ENCODE assay signal across 27 cellular contexts in genomic region chr21:19501115-19501514, GRCh38.
"Had no signal": no experiment of that assay in that cellular context is flagged by ENCODE, and none has a peak within 500 bp of the region (broad histone marks: within the 10 kb centered on the region; RNA-seq: fewer than 3 reads in every experiment).

No MANE protein-coding gene starts in this region.

- H3K4me1 Mint-ChIP-seq: naive thymus-derived CD8-positive, alpha-beta T cell; nephron; neural progenitor cell; stimulated activated effector memory CD8-positive, alpha-beta T cell treated with anti-CD3 and anti-CD28 coated beads, Interleukin-12 subunit alpha, Interleukin-12 subunit beta, amount 100 ng/mL, for 72 hours; stimulated activated naive B cell treated with anti-CD40 and anti-IgM and Interleukin-4, amounts not matched to agents 10 μg/mL and 1 μg/mL and 100 μg/mL, for 72 hours had no signal

- H3K9ac ChIP-seq: neural progenitor cell, parathyroid adenoma had no signal

- DNase-seq: naive thymus-derived CD8-positive, alpha-beta T cell; occipital lobe; ovary; posterior cingulate gyrus; psoas muscle; right cardiac atrium; right lobe of liver; sigmoid colon; small intestine; stimulated activated CD4-positive, alpha-beta T cell treated with anti-CD3 and anti-CD28 coated beads, Interleukin-15, amount 100 ng/mL, for 24 hours; stimulated activated CD4-positive, alpha-beta T cell treated with anti-CD3 and anti-CD28 coated beads, Interleukin-2, amount 100 ng/mL, for 24 hours; stimulated activated CD4-positive, alpha-beta T cell treated with anti-CD3 and anti-CD28 coated beads, Interleukin-2, amount 100 ng/mL, for 48 hours; stimulated activated CD4-positive, alpha-beta T cell treated with anti-CD3 and anti-CD28 coated beads, Interleukin-4, amount 100 ng/mL, for 24 hours; stimulated activated naive B cell treated with anti-CD40 and anti-IgM and Interleukin-4, amounts not matched to agents 10 μg/mL and 1 μg/mL and 100 μg/mL, for 72 hours; stimulated activated naive CD4-positive, alpha-beta T cell treated with Interleukin-2 at 50 U/mL for 16 hours; stomach; tibial artery; transverse colon; upper lobe of right lung; uterus had no signal

- H3K36me3 Mint-ChIP-seq: naive thymus-derived CD8-positive, alpha-beta T cell; neural progenitor cell; stimulated activated effector memory CD8-positive, alpha-beta T cell treated with anti-CD3 and anti-CD28 coated beads, Interleukin-12 subunit alpha, Interleukin-12 subunit beta, amount 100 ng/mL, for 72 hours; stimulated activated naive B cell treated with anti-CD40 and anti-IgM and Interleukin-4, amounts not matched to agents 10 μg/mL and 1 μg/mL and 100 μg/mL, for 72 hours; type B pancreatic cell had no signal

- H2AFZ ChIP-seq: neural progenitor cell, parathyroid adenoma had no signal

- H3K27ac Mint-ChIP-seq: naive thymus-derived CD8-positive, alpha-beta T cell; nephron; neural progenitor cell; progenitor cell of endocrine pancreas; stimulated activated effector memory CD8-positive, alpha-beta T cell treated with anti-CD3 and anti-CD28 coated beads, Interleukin-12 subunit alpha, Interleukin-12 subunit beta, amount 100 ng/mL, for 72 hours; stimulated activated naive B cell treated with anti-CD40 and anti-IgM and Interleukin-4, amounts not matched to agents 10 μg/mL and 1 μg/mL and 100 μg/mL, for 72 hours; stimulated activated naive CD8-positive, alpha-beta T cell treated with anti-CD3 and anti-CD28 coated beads, Interleukin-15, Interleukin-2, amounts not matched to agents 100 ng/mL and 50 ng/mL, for 24 hours; type B pancreatic cell had no signal

- H3K9me3 Mint-ChIP-seq: stimulated activated naive CD8-positive, alpha-beta T cell treated with anti-CD3 and anti-CD28 coated beads, Interleukin-15, Interleukin-2, amounts not matched to agents 100 ng/mL and 50 ng/mL, for 24 hours had no signal

- H3K4me2 ChIP-seq: neural progenitor cell had no signal

- ATAC-seq: naive thymus-derived CD8-positive, alpha-beta T cell; psoas muscle; right cardiac atrium; right lobe of liver; stimulated activated effector memory CD8-positive, alpha-beta T cell treated with anti-CD3 and anti-CD28 coated beads, Interleukin-12 subunit alpha, Interleukin-12 subunit beta, amount 100 ng/mL, for 72 hours; stimulated activated naive B cell treated with anti-CD40 and anti-IgM and Interleukin-4, amounts not matched to agents 10 μg/mL and 1 μg/mL and 100 μg/mL, for 72 hours; upper lobe of right lung had no signal

- FAIRE-seq: small intestine had no signal

- H3K9me3 ChIP-seq: ovary, right lobe of liver, sigmoid colon, tibial artery, transverse colon, upper lobe of right lung, uterus had no signal

- H3K27ac ChIP-seq: neural progenitor cell, ovary, parathyroid adenoma, psoas muscle, right lobe of liver, sigmoid colon, stomach, tibial artery, transverse colon, upper lobe of right lung, uterus had no signal

- H3K27me3 ChIP-seq: neural progenitor cell, ovary, right lobe of liver, sigmoid colon, stomach, tibial artery, transverse colon, upper lobe of right lung, uterus had no signal

- H3K4me1 ChIP-seq: neural progenitor cell, parathyroid adenoma, psoas muscle, right lobe of liver, sigmoid colon, stomach, transverse colon, upper lobe of right lung, uterus had no signal

- H3K4me3 Mint-ChIP-seq: naive thymus-derived CD8-positive, alpha-beta T cell; nephron; neural progenitor cell; stimulated activated effector memory CD8-positive, alpha-beta T cell treated with anti-CD3 and anti-CD28 coated beads, Interleukin-12 subunit alpha, Interleukin-12 subunit beta, amount 100 ng/mL, for 72 hours; stimulated activated naive B cell treated with anti-CD40 and anti-IgM and Interleukin-4, amounts not matched to agents 10 μg/mL and 1 μg/mL and 100 μg/mL, for 72 hours; stimulated activated naive CD8-positive, alpha-beta T cell treated with anti-CD3 and anti-CD28 coated beads, Interleukin-15, Interleukin-2, amounts not matched to agents 100 ng/mL and 50 ng/mL, for 24 hours; type B pancreatic cell had no signal

- H3K27me3 Mint-ChIP-seq: progenitor cell of endocrine pancreas; stimulated activated naive B cell treated with anti-CD40 and anti-IgM and Interleukin-4, amounts not matched to agents 10 μg/mL and 1 μg/mL and 100 μg/mL, for 72 hours; stimulated activated naive CD8-positive, alpha-beta T cell treated with anti-CD3 and anti-CD28 coated beads, Interleukin-15, Interleukin-2, amounts not matched to agents 100 ng/mL and 50 ng/mL, for 24 hours; type B pancreatic cell had no signal

- H3K4me3 ChIP-seq: neural progenitor cell, ovary, psoas muscle, right lobe of liver, sigmoid colon, stomach, tibial artery, transverse colon, upper lobe of right lung, uterus had no signal

- H3K79me2 ChIP-seq: parathyroid adenoma had no signal

- H3K36me3 ChIP-seq: neural progenitor cell, ovary, right lobe of liver, sigmoid colon, stomach, tibial artery, transverse colon, upper lobe of right lung, uterus had no signal
